In genomic region chr1:235213752-235214151, GRCh38 we compare ENCODE assay signal across 13 cellular contexts.
"Had no signal": no experiment of that assay in that cellular context is flagged by ENCODE, and none has a peak within 500 bp of the region (broad histone marks: within the 10 kb centered on the region; RNA-seq: fewer than 3 reads in every experiment).

No MANE protein-coding gene starts in this region.

- ATAC-seq: activated CD4-positive, alpha-beta T cell treated with anti-CD3 and anti-CD28 coated beads for 36 hours; foreskin keratinocyte; mucosa of descending colon; stimulated activated naive CD8-positive, alpha-beta T cell treated with anti-CD3 and anti-CD28 coated beads, Interleukin-15, Interleukin-2, amounts not matched to agents 100 U/mL and 50 U/mL, for 24 hours had no signal

- H3K27ac Mint-ChIP-seq: nephron progenitor cell, type B pancreatic cell had no signal

- H3K4me1 Mint-ChIP-seq: nephron progenitor cell had no signal

- H3K4me3 ChIP-seq: coronary artery, mucosa of descending colon, sigmoid colon, suprapubic skin had no signal

- H3K4me1 ChIP-seq: foreskin keratinocyte, sigmoid colon, suprapubic skin had no signal

- H3K9me3 Mint-ChIP-seq: nephron progenitor cell, type B pancreatic cell had no signal

- H3K4me3 Mint-ChIP-seq: activated CD4-positive, alpha-beta T cell treated with anti-CD3 and anti-CD28 coated beads for 36 hours; nephron progenitor cell; type B pancreatic cell had no signal

- H3K9me3 ChIP-seq: mucosa of descending colon, sigmoid colon, suprapubic skin had no signal

- H3K27me3 Mint-ChIP-seq: activated CD4-positive, alpha-beta T cell treated with anti-CD3 and anti-CD28 coated beads for 36 hours; type B pancreatic cell had no signal

- H3K27ac ChIP-seq: coronary artery, foreskin keratinocyte, sigmoid colon, suprapubic skin, VCaP had no signal

- DNase-seq: activated CD4-positive, alpha-beta T cell treated with anti-CD3 and anti-CD28 coated beads for 36 hours; effector CD4-positive, alpha-beta T cell; foreskin keratinocyte; head of caudate nucleus; mucosa of descending colon; nephron progenitor cell; sigmoid colon; stimulated activated CD4-positive, alpha-beta T cell treated with anti-CD3 and anti-CD28 coated beads, Interleukin-2, amount 100 ng/mL, for 24 hours; stimulated activated naive CD8-positive, alpha-beta T cell treated with anti-CD3 and anti-CD28 coated beads, Interleukin-15, Interleukin-2, amounts not matched to agents 100 U/mL and 50 U/mL, for 24 hours had no signal

- H3K27me3 ChIP-seq: foreskin keratinocyte, sigmoid colon, suprapubic skin had no signal
